17 cellular contexts compared by ENCODE assay signal in genomic region chr2:2107627-2108026, GRCh38.
A peak's percentile ranks its signal among the peaks of the same experiment; 100 is the strongest.
DNase-seq lines count a peak whose midpoint lies in the region.
"Had no signal": no experiment of that assay in that cellular context is flagged by ENCODE, and none has a peak within 500 bp of the region (broad histone marks: within the 10 kb centered on the region; RNA-seq: fewer than 3 reads in every experiment).

No MANE protein-coding gene starts in this region.

- no peaks in the 10 kb centered on the region for H3K4me1 ChIP-seq in endocrine pancreas (ENCODE audit: control insufficient read depth, insufficient read depth, low read length)
- H3K4me1 ChIP-seq: Caco-2 had no signal

- H3K9ac ChIP-seq in endocrine pancreas (ENCODE audit: control insufficient read depth, insufficient read depth, low read length), result no peak overlapping the region
- H3K9ac ChIP-seq: GM23248 had no signal

- H3K27me3 ChIP-seq in endocrine pancreas (ENCODE audit: control insufficient read depth, insufficient read depth, low read length), result no peaks in the 10 kb centered on the region

- H3K9me3 ChIP-seq in endocrine pancreas (ENCODE audit: control insufficient read depth, low read length), result no peaks in the 10 kb centered on the region
- H3K9me3 ChIP-seq: Caco-2 had no signal

- DNase-seq in NCI-H2171 treated with DMSO at 0.1 percent for 48 hours (lab: John Stamatoyannopoulos, UW), result peak; percentile 38
- no peak for DNase-seq in NCI-H2171 (lab: John Stamatoyannopoulos, UW)
- DNase-seq in NCI-H1694 treated with DMSO at 0.1 percent for 48 hours (lab: John Stamatoyannopoulos, UW), result peak; percentile 75
- no peak for DNase-seq in KG1 (lab: John Stamatoyannopoulos, UW)
- no peak for DNase-seq in NCI-H1105 (lab: John Stamatoyannopoulos, UW)
- DNase-seq in EL, result no peak
- DNase-seq: C1 segment of cervical spinal cord; Caco-2; CD4-positive, alpha-beta memory T cell; H9; Karpas-422; NCI-H146; NCI-H2029 treated with DMSO at 0.1 percent for 48 hours; NCI-H774; T-helper 1 cell had no signal

- H3K36me3 ChIP-seq in endocrine pancreas (ENCODE audit: control insufficient read depth, insufficient read depth, low read length), result no peaks in the 10 kb centered on the region

- peak overlapping the region; percentile 15 for H3K4me3 ChIP-seq in endocrine pancreas (ENCODE audit: control insufficient read depth, insufficient read depth, low read length)
- H3K4me3 ChIP-seq: GM23248 had no signal

Comparison
In these comparisons a context has a peak if more than half of its experiments do, and no peak if none do; other contexts are left out.
1. DNase-seq: peak in NCI-H2171 treated with DMSO at 0.1 percent for 48 hours (single experiment) and NCI-H1694 treated with DMSO at 0.1 percent for 48 hours (single experiment); none in NCI-H2171 (single experiment), KG1 (single experiment), NCI-H1105 (single experiment) and EL (single experiment).